ENCODE assay signal across 1 cellular context in the genomic region with DNA sequence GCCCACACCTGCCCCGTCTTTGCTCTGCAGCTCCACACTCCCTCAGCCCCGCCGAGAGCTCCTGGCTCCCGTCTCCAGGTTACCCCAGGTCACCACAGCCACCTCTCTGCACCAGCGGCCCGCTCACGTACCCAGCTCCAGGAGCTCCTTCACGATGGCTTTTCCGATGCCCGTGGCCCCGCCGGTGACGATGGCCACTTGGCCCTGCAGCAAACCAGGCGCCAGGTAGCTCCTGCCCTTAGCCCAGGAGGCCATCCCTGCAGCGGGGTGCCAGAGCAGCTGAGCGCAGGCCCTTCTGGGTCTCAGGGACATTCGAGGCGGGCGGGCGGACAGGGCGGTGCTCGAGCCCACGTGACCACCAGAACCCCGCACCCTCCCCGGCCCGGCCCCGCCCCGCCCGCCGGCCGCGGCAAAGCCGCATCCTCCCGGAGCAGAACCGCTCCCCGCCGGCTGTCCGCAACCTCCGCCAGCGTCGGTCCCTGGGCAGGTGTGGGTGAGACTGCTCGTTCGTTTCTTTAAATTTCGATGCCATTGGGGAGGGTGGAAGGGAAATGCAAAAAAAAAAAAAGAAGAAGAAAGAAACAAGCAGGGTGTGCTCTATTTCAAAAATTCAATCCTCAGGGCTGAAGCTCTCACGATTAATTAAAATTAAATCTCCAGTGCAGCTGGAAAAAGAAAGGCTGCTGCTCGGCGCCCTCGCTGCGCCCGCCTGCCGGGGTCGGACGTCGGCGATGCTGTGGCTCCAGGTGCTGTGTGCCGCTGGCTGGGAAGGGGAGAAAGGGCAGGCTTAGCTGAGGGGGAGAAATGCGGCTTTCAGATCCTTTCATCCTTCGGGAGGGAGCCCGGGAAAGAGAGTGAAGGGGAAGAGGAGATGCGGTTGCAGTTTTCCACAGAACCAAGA.
TF ChIP-seq lines count a peak whose summit lies in the region.

A gene (minus strand): TSS at position 323 of the 901 bp plus-strand sequence. CDS start 68 bp downstream, at position 255.
A gene with protein sequence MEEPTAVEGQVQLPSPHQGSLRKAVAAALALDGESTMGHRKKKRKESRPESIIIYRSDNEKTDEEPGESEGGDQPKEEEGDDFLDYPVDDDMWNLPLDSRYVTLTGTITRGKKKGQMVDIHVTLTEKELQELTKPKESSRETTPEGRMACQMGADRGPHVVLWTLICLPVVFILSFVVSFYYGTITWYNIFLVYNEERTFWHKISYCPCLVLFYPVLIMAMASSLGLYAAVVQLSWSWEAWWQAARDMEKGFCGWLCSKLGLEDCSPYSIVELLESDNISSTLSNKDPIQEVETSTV (plus strand): TSS at position 433 of the 901 bp plus-strand sequence. CDS start 14,045 bp downstream, outside the sequence.

TF ChIP-seq in HepG2, 621 proteins besides CTCF, POLR2A, EP300 and RAD21 (continued from another document and continues in another):
- TF ChIP-seq, protein P1, sequence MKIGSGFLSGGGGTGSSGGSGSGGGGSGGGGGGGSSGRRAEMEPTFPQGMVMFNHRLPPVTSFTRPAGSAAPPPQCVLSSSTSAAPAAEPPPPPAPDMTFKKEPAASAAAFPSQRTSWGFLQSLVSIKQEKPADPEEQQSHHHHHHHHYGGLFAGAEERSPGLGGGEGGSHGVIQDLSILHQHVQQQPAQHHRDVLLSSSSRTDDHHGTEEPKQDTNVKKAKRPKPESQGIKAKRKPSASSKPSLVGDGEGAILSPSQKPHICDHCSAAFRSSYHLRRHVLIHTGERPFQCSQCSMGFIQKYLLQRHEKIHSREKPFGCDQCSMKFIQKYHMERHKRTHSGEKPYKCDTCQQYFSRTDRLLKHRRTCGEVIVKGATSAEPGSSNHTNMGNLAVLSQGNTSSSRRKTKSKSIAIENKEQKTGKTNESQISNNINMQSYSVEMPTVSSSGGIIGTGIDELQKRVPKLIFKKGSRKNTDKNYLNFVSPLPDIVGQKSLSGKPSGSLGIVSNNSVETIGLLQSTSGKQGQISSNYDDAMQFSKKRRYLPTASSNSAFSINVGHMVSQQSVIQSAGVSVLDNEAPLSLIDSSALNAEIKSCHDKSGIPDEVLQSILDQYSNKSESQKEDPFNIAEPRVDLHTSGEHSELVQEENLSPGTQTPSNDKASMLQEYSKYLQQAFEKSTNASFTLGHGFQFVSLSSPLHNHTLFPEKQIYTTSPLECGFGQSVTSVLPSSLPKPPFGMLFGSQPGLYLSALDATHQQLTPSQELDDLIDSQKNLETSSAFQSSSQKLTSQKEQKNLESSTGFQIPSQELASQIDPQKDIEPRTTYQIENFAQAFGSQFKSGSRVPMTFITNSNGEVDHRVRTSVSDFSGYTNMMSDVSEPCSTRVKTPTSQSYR (CRISPR knock-in tag; IDR thresholded peaks at IDR 0.05; ENCODE audit: borderline replicate concordance): no peak
- TF ChIP-seq FOXA3 (CRISPR knock-in tag; IDR thresholded peaks at IDR 0.05) (peak; percentile 70), KLF13 (CRISPR knock-in tag; IDR thresholded peaks at IDR 0.05) (peak; percentile 90; the same call in 1 of the 2 replicates), NR3C1 (CRISPR knock-in tag; IDR thresholded peaks at IDR 0.05) (no peak), ZSCAN25 (CRISPR knock-in tag; IDR thresholded peaks at IDR 0.05) (peak; percentile 90), PHF20 (CRISPR knock-in tag; IDR thresholded peaks at IDR 0.05) (peak; percentile 70), ZNF292 (CRISPR knock-in tag; IDR thresholded peaks at IDR 0.05; ENCODE audit: borderline replicate concordance, low read depth) (peak; percentile 87), ZBTB7B (CRISPR knock-in tag; IDR thresholded peaks at IDR 0.05) (peak; percentile 94), EZH2 (conservative IDR thresholded peaks at IDR 0.05; ENCODE audit: low read depth, low read length) (no peak), NR2F1 (CRISPR knock-in tag; IDR thresholded peaks at IDR 0.05) (no peak; a peak in 1 of 4 replicates), FOXM1 (CRISPR knock-in tag; IDR thresholded peaks at IDR 0.05) (no peak), ZNF3 (CRISPR knock-in tag; IDR thresholded peaks at IDR 0.05) (no peak), NFKB2 (CRISPR knock-in tag; IDR thresholded peaks at IDR 0.05; ENCODE audit: borderline replicate concordance) (peak; percentile 98), ZNF230 (CRISPR knock-in tag; IDR thresholded peaks at IDR 0.05) (peak; percentile 83), MAF1 (CRISPR knock-in tag; IDR thresholded peaks at IDR 0.05; ENCODE audit: borderline replicate concordance) (0 out of 2 replicates have a peak, but pooled peaks have one; percentile 11), STAT5B (CRISPR knock-in tag; IDR thresholded peaks at IDR 0.05) (peak; percentile 71; the same call in 1 of the 2 replicates), MIXL1 (CRISPR knock-in tag; IDR thresholded peaks at IDR 0.05) (no peak), PHF5A (CRISPR knock-in tag; IDR thresholded peaks at IDR 0.05; ENCODE audit: low read depth, unreplicated experiment) (peak; percentile 50), AGO1 (IDR thresholded peaks at IDR 0.05; ENCODE audit: low read depth, low read length, poor library complexity, severe bottlenecking) (peak; percentile 34), ZNF263 (CRISPR knock-in tag; IDR thresholded peaks at IDR 0.05) (no peak), ZNF816 (CRISPR knock-in tag; IDR thresholded peaks at IDR 0.05; ENCODE audit: borderline replicate concordance) (peak; percentile 98)
- TF ChIP-seq, protein P2, sequence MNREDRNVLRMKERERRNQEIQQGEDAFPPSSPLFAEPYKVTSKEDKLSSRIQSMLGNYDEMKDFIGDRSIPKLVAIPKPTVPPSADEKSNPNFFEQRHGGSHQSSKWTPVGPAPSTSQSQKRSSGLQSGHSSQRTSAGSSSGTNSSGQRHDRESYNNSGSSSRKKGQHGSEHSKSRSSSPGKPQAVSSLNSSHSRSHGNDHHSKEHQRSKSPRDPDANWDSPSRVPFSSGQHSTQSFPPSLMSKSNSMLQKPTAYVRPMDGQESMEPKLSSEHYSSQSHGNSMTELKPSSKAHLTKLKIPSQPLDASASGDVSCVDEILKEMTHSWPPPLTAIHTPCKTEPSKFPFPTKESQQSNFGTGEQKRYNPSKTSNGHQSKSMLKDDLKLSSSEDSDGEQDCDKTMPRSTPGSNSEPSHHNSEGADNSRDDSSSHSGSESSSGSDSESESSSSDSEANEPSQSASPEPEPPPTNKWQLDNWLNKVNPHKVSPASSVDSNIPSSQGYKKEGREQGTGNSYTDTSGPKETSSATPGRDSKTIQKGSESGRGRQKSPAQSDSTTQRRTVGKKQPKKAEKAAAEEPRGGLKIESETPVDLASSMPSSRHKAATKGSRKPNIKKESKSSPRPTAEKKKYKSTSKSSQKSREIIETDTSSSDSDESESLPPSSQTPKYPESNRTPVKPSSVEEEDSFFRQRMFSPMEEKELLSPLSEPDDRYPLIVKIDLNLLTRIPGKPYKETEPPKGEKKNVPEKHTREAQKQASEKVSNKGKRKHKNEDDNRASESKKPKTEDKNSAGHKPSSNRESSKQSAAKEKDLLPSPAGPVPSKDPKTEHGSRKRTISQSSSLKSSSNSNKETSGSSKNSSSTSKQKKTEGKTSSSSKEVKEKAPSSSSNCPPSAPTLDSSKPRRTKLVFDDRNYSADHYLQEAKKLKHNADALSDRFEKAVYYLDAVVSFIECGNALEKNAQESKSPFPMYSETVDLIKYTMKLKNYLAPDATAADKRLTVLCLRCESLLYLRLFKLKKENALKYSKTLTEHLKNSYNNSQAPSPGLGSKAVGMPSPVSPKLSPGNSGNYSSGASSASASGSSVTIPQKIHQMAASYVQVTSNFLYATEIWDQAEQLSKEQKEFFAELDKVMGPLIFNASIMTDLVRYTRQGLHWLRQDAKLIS (CRISPR knock-in tag; IDR thresholded peaks at IDR 0.05): no peak; the same call in 1 of the 2 replicates
- TF ChIP-seq, protein P3, sequence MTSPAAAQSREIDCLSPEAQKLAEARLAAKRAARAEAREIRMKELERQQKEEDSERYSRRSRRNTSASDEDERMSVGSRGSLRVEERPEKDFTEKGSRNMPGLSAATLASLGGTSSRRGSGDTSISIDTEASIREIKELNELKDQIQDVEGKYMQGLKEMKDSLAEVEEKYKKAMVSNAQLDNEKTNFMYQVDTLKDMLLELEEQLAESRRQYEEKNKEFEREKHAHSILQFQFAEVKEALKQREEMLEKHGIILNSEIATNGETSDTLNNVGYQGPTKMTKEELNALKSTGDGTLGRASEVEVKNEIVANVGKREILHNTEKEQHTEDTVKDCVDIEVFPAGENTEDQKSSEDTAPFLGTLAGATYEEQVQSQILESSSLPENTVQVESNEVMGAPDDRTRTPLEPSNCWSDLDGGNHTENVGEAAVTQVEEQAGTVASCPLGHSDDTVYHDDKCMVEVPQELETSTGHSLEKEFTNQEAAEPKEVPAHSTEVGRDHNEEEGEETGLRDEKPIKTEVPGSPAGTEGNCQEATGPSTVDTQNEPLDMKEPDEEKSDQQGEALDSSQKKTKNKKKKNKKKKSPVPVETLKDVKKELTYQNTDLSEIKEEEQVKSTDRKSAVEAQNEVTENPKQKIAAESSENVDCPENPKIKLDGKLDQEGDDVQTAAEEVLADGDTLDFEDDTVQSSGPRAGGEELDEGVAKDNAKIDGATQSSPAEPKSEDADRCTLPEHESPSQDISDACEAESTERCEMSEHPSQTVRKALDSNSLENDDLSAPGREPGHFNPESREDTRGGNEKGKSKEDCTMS (CRISPR knock-in tag; conservative IDR thresholded peaks at IDR 0.05): no peak
- TF ChIP-seq, protein P4, sequence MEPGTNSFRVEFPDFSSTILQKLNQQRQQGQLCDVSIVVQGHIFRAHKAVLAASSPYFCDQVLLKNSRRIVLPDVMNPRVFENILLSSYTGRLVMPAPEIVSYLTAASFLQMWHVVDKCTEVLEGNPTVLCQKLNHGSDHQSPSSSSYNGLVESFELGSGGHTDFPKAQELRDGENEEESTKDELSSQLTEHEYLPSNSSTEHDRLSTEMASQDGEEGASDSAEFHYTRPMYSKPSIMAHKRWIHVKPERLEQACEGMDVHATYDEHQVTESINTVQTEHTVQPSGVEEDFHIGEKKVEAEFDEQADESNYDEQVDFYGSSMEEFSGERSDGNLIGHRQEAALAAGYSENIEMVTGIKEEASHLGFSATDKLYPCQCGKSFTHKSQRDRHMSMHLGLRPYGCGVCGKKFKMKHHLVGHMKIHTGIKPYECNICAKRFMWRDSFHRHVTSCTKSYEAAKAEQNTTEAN (CRISPR knock-in tag; conservative IDR thresholded peaks at IDR 0.05): 0 out of 2 replicates have a peak, but pooled peaks have one; percentile 34
- TF ChIP-seq, protein P5, sequence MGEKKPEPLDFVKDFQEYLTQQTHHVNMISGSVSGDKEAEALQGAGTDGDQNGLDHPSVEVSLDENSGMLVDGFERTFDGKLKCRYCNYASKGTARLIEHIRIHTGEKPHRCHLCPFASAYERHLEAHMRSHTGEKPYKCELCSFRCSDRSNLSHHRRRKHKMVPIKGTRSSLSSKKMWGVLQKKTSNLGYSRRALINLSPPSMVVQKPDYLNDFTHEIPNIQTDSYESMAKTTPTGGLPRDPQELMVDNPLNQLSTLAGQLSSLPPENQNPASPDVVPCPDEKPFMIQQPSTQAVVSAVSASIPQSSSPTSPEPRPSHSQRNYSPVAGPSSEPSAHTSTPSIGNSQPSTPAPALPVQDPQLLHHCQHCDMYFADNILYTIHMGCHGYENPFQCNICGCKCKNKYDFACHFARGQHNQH (CRISPR knock-in tag; IDR thresholded peaks at IDR 0.05): peak; percentile 92
- TF ChIP-seq, protein P6, sequence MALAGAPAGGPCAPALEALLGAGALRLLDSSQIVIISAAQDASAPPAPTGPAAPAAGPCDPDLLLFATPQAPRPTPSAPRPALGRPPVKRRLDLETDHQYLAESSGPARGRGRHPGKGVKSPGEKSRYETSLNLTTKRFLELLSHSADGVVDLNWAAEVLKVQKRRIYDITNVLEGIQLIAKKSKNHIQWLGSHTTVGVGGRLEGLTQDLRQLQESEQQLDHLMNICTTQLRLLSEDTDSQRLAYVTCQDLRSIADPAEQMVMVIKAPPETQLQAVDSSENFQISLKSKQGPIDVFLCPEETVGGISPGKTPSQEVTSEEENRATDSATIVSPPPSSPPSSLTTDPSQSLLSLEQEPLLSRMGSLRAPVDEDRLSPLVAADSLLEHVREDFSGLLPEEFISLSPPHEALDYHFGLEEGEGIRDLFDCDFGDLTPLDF (CRISPR knock-in tag; IDR thresholded peaks at IDR 0.05): no peak
- TF ChIP-seq, protein P7, sequence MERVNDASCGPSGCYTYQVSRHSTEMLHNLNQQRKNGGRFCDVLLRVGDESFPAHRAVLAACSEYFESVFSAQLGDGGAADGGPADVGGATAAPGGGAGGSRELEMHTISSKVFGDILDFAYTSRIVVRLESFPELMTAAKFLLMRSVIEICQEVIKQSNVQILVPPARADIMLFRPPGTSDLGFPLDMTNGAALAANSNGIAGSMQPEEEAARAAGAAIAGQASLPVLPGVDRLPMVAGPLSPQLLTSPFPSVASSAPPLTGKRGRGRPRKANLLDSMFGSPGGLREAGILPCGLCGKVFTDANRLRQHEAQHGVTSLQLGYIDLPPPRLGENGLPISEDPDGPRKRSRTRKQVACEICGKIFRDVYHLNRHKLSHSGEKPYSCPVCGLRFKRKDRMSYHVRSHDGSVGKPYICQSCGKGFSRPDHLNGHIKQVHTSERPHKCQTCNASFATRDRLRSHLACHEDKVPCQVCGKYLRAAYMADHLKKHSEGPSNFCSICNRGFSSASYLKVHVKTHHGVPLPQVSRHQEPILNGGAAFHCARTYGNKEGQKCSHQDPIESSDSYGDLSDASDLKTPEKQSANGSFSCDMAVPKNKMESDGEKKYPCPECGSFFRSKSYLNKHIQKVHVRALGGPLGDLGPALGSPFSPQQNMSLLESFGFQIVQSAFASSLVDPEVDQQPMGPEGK (CRISPR knock-in tag; IDR thresholded peaks at IDR 0.05): peak; percentile 78; the same call in 1 of the 2 replicates
- TF ChIP-seq, protein P8, sequence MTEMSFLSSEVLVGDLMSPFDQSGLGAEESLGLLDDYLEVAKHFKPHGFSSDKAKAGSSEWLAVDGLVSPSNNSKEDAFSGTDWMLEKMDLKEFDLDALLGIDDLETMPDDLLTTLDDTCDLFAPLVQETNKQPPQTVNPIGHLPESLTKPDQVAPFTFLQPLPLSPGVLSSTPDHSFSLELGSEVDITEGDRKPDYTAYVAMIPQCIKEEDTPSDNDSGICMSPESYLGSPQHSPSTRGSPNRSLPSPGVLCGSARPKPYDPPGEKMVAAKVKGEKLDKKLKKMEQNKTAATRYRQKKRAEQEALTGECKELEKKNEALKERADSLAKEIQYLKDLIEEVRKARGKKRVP (CRISPR knock-in tag; IDR thresholded peaks at IDR 0.05): peak in 1 of 2 experiments; percentile 59; a peak in 1 of 4 replicates
